1 cellular context compared by ENCODE assay signal in genomic region chr15:57594479-57594878, GRCh38.
TF ChIP-seq lines count a peak whose summit lies in the region.

No MANE protein-coding gene starts in this region.

TF ChIP-seq in K562, 482 proteins besides CTCF, POLR2A, EP300 and RAD21:
- no peak for TF ChIP-seq GTF2F1 (IDR thresholded peaks at IDR 0.05; ENCODE audit: low read depth, low read length)
- TF ChIP-seq CREM (IDR thresholded peaks at IDR 0.05; ENCODE audit: low read depth) = no peak
- TF ChIP-seq SRSF7 (optimal IDR thresholded peaks at IDR 0.05; ENCODE audit: low read depth, low read length) = no peak
- TF ChIP-seq NELFE (IDR thresholded peaks at IDR 0.05; ENCODE audit: insufficient read depth, insufficient read length) = no peak
- TF ChIP-seq CEBPB (tag; IDR thresholded peaks at IDR 0.05) = peak; percentile 89
- TF ChIP-seq, protein P1, sequence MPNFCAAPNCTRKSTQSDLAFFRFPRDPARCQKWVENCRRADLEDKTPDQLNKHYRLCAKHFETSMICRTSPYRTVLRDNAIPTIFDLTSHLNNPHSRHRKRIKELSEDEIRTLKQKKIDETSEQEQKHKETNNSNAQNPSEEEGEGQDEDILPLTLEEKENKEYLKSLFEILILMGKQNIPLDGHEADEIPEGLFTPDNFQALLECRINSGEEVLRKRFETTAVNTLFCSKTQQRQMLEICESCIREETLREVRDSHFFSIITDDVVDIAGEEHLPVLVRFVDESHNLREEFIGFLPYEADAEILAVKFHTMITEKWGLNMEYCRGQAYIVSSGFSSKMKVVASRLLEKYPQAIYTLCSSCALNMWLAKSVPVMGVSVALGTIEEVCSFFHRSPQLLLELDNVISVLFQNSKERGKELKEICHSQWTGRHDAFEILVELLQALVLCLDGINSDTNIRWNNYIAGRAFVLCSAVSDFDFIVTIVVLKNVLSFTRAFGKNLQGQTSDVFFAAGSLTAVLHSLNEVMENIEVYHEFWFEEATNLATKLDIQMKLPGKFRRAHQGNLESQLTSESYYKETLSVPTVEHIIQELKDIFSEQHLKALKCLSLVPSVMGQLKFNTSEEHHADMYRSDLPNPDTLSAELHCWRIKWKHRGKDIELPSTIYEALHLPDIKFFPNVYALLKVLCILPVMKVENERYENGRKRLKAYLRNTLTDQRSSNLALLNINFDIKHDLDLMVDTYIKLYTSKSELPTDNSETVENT (CRISPR knock-in tag; IDR thresholded peaks at IDR 0.05) = no peak
- TF ChIP-seq CEBPG (CRISPR knock-in tag; IDR thresholded peaks at IDR 0.05) = no peak
- peak; percentile 67 to 88 for TF ChIP-seq CEBPG (tag; conservative IDR thresholded peaks at IDR 0.05 in 1 of 2, IDR thresholded peaks at IDR 0.05 in 1 of 2)
- TF ChIP-seq COPS2 (conservative IDR thresholded peaks at IDR 0.05) = no peak
- TF ChIP-seq, protein P2, sequence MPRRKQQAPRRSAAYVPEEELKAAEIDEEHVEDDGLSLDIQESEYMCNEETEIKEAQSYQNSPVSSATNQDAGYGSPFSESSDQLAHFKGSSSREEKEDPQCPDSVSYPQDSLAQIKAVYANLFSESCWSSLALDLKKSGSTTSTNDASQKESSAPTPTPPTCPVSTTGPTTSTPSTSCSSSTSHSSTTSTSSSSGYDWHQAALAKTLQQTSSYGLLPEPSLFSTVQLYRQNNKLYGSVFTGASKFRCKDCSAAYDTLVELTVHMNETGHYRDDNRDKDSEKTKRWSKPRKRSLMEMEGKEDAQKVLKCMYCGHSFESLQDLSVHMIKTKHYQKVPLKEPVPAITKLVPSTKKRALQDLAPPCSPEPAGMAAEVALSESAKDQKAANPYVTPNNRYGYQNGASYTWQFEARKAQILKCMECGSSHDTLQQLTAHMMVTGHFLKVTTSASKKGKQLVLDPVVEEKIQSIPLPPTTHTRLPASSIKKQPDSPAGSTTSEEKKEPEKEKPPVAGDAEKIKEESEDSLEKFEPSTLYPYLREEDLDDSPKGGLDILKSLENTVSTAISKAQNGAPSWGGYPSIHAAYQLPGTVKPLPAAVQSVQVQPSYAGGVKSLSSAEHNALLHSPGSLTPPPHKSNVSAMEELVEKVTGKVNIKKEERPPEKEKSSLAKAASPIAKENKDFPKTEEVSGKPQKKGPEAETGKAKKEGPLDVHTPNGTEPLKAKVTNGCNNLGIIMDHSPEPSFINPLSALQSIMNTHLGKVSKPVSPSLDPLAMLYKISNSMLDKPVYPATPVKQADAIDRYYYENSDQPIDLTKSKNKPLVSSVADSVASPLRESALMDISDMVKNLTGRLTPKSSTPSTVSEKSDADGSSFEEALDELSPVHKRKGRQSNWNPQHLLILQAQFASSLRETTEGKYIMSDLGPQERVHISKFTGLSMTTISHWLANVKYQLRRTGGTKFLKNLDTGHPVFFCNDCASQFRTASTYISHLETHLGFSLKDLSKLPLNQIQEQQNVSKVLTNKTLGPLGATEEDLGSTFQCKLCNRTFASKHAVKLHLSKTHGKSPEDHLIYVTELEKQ (CRISPR knock-in tag; IDR thresholded peaks at IDR 0.05) = no peak
